25 cellular contexts compared by ENCODE assay signal in the genomic region with DNA sequence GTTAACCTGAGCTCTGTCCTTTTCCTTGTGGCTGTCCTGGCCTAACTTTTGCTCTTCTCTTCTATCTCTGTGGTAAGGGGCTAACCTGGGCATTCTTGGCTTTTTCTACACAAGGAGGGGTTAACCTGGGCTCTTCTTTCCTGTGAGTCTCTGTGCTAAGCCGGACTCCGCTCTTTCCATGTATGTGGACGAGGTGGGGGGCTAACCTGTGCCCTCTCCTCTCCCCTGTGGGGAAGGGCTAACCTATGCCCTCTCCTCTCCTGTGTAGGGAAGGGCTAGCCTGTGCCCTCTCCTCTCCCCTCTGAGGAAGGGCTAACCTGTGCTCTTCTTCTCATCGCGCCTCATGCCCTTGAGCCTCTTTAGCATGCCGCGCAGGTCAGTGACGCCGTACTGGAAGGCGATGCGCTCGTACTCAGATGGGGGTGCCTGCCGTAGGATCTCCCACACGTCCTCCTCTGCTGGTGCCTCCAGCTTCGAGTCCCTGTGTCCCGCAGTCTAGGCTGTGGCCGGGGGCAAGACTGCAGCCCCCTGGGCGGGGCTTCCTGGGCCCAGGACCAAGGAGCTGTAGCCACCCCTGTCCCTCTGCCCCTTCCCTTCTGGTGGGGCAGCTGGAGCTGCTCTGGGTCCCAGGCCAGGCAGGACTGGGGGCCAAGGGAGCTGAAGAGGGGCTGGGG. TPM values are rescaled to one million over a fixed set of nuclear protein-coding genes. Genes with fewer than 3 reads are reported as not detected.
A peak's percentile ranks its signal among the peaks of the same experiment; 100 is the strongest.
DNase-seq lines count a peak whose midpoint lies in the region; TF ChIP-seq lines count a peak whose summit lies in the region.
"Had no signal": no experiment of that assay in that cellular context is flagged by ENCODE, and none has a peak within 500 bp of the region (broad histone marks: within the 10 kb centered on the region; RNA-seq: fewer than 3 reads in every experiment).

No MANE protein-coding gene starts in this region.

- H3K4me1 ChIP-seq in H9 (ENCODE audit: insufficient read depth, low read length) (no peaks in the 10 kb centered on the region), endodermal cell (ENCODE audit: control insufficient read depth, insufficient read depth, low read length) (no peaks in the 10 kb centered on the region), neural progenitor cell (peaks cover 25% of the 10 kb centered on the region)
- H3K4me1 ChIP-seq: Caco-2 had no signal

- H3K4me3 ChIP-seq in endodermal cell (ENCODE audit: low read length) (no peak overlapping the region), neural progenitor cell (no peak overlapping the region)
- H3K4me3 ChIP-seq: GM12878, MG63, PC-9 had no signal

- no peak overlapping the region for H2BK12ac ChIP-seq in H9 (ENCODE audit: insufficient read length, low read depth, low read length)

- no peaks in the 10 kb centered on the region for H4K20me1 ChIP-seq in H9 (ENCODE audit: control insufficient read depth, insufficient read depth, insufficient read length)
- no peaks in the 10 kb centered on the region for H4K20me1 ChIP-seq in neural progenitor cell (ENCODE audit: low read depth)

- H2BK5ac ChIP-seq in H9 (ENCODE audit: insufficient read length, low read length), result no peak overlapping the region

- H2AFZ ChIP-seq in H9 (ENCODE audit: low read length) (no peak overlapping the region), neural progenitor cell (replicated peaks) (no peak overlapping the region)
- H2AFZ ChIP-seq: PC-9 had no signal

- no peaks in the 10 kb centered on the region for H3K79me1 ChIP-seq in H9 (ENCODE audit: insufficient read depth, low read depth, low read length, poor library complexity, severe bottlenecking)

- no peak overlapping the region for H3K14ac ChIP-seq in H9 (ENCODE audit: insufficient read depth, low read length)

- no peaks in the 10 kb centered on the region for H3K27me3 ChIP-seq in H9 (ENCODE audit: insufficient read depth, low read length)
- no peaks in the 10 kb centered on the region for H3K27me3 ChIP-seq in endodermal cell (ENCODE audit: control insufficient read depth, insufficient read depth, low read length, poor library complexity, severe bottlenecking)
- no peaks in the 10 kb centered on the region for H3K27me3 ChIP-seq in neural progenitor cell
- H3K27me3 ChIP-seq: MG63 had no signal

- H4K91ac ChIP-seq in H9 (ENCODE audit: insufficient read length, low read depth, low read length), result no peak overlapping the region

- H3K36me3 ChIP-seq in endodermal cell (ENCODE audit: control insufficient read depth, insufficient read depth, low read length) (no peaks in the 10 kb centered on the region), neural progenitor cell (no peaks in the 10 kb centered on the region)
- H3K36me3 ChIP-seq: MG63 had no signal

- intact Hi-C loops in CD14-positive monocyte (cut with micrococcal nuclease), result no loop called here

- H3K4ac ChIP-seq in H9 (ENCODE audit: low read depth, low read length), result no peak overlapping the region

- no peak overlapping the region for H3K4me3 Mint-ChIP-seq in CD14-positive monocyte
- no peak overlapping the region for H3K4me3 Mint-ChIP-seq in H9
- H3K4me3 Mint-ChIP-seq in endodermal cell, result no peak overlapping the region
- no peak overlapping the region for H3K4me3 Mint-ChIP-seq in neural progenitor cell
- H3K4me3 Mint-ChIP-seq: CD8-positive, alpha-beta T cell had no signal

- no peak overlapping the region for H4K5ac ChIP-seq in H9 (ENCODE audit: insufficient read length, low read depth, low read length)

- H2BK20ac ChIP-seq in H9 (ENCODE audit: low read depth, low read length, poor library complexity, severe bottlenecking), result no peak overlapping the region

- H2BK15ac ChIP-seq in H9 (ENCODE audit: low read depth, low read length), result no peak overlapping the region

- peak overlapping the region in 1 of 7 donors; percentile 13 for H3K27ac Mint-ChIP-seq in CD14-positive monocyte
- H3K27ac Mint-ChIP-seq in H9, result peak overlapping the region in 2 of 3 experiments; percentile 17 to 50; a peak in 3 of 7 replicates
- H3K27ac Mint-ChIP-seq in endodermal cell, result no peak overlapping the region
- no peak overlapping the region for H3K27ac Mint-ChIP-seq in neural progenitor cell
- H3K27ac Mint-ChIP-seq: CD8-positive, alpha-beta T cell had no signal

- H3K9me3 Mint-ChIP-seq in CD14-positive monocyte (peaks cover 0 to 2% (median 0%) of the 10 kb centered on the region in 7 donors), H9 (no peaks in the 10 kb centered on the region), endodermal cell (no peaks in the 10 kb centered on the region), neural progenitor cell (no peaks in the 10 kb centered on the region)
- H3K9me3 Mint-ChIP-seq: CD8-positive, alpha-beta T cell had no signal

- no peak overlapping the region for H3K56ac ChIP-seq in H9 (ENCODE audit: insufficient read length, low read depth, low read length)

- peaks cover 30% of the 10 kb centered on the region for H3F3A ChIP-seq in neural progenitor cell (ENCODE audit: low read depth)

- H3K23ac ChIP-seq in H9 (ENCODE audit: insufficient read length, low read depth, low read length), result no peak overlapping the region

- no peaks in the 10 kb centered on the region for H3K9me3 ChIP-seq in H9 (ENCODE audit: control insufficient read depth, low read depth, low read length)
- H3K9me3 ChIP-seq in endodermal cell (ENCODE audit: control insufficient read depth, low read length), result no peaks in the 10 kb centered on the region
- no peaks in the 10 kb centered on the region for H3K9me3 ChIP-seq in neural progenitor cell (ENCODE audit: low read depth)
- H3K9me3 ChIP-seq: Caco-2, MG63 had no signal

- no peaks in the 10 kb centered on the region for H3K79me2 ChIP-seq in H9 (ENCODE audit: insufficient read depth, low read length)
- H3K79me2 ChIP-seq in neural progenitor cell (ENCODE audit: low read depth), result no peaks in the 10 kb centered on the region

- no CpG with 5 or more reads among the region's 18 CpGs for WGBS in H9 (ENCODE audit: extremely low coverage, insufficient read length, low lambda C conversion rate)
- 89 to 92% methylated on average over 16 to 18 of the region's 18 CpGs for WGBS in endodermal cell (ENCODE audit: insufficient coverage in 1 of 2, insufficient read length in 1 of 2), 2 experiments

- H3K9ac ChIP-seq in H9 (ENCODE audit: extremely low read depth, insufficient read length, low read length) (no peak overlapping the region), endodermal cell (ENCODE audit: extremely low read depth, low read length, poor library complexity, severe bottlenecking) (no peak overlapping the region), neural progenitor cell (no peak overlapping the region)

- no peak overlapping the region for H3K18ac ChIP-seq in H9 (ENCODE audit: insufficient read length, low read depth, low read length)

- H3K4me2 ChIP-seq in H9 (ENCODE audit: insufficient read depth, insufficient read length, low read length) (no peak overlapping the region), neural progenitor cell (peak overlapping the region; percentile 64)
- H3K4me2 ChIP-seq: PC-9 had no signal

- H3T11ph ChIP-seq in H9 (ENCODE audit: low read length), result no peak overlapping the region

- H3K27me3 Mint-ChIP-seq in CD14-positive monocyte (ENCODE audit: low read depth in 3 of 3) (peaks cover 0 to 5% (median 3%) of the 10 kb centered on the region in 3 donors), H9 (ENCODE audit: low read depth) (peaks cover 2% of the 10 kb centered on the region; the same call in 1 of the 2 replicates), endodermal cell (ENCODE audit: insufficient read depth) (no peaks in the 10 kb centered on the region), neural progenitor cell (ENCODE audit: insufficient read depth, low read depth) (peaks cover 3% of the 10 kb centered on the region)

- DNase-seq in CD14-positive monocyte (ENCODE audit: low spot score) (peak; percentile 39), H9 (no peak), endodermal cell (peak; percentile 41), neural progenitor cell (ENCODE audit: low spot score) (no peak), NCI-H1048 (lab: John Stamatoyannopoulos, UW) (no peak), hypothalamus (lab: John Stamatoyannopoulos, UW) (no peak), GM10266 (ENCODE audit: extremely low spot score) (no peak), glomerular visceral epithelial cell (ENCODE audit: extremely low spot score) (no peak)
- DNase-seq: C1 segment of cervical spinal cord; Caco-2; CD8-positive, alpha-beta T cell; GOT3; HCEC 1CT; KG1; MG63; NCI-H1417; NCI-H1694; NCI-H2171 treated with DMSO at 0.1 percent for 48 hours; NCI-H524; NCI-H774; SHP77 treated with DMSO at 0.1 percent for 48 hours had no signal

- no peak overlapping the region for H2AK5ac ChIP-seq in H9 (ENCODE audit: insufficient read length, low read length)

- H3K23me2 ChIP-seq in H9 (ENCODE audit: insufficient read length, low read depth, low read length, poor library complexity, severe bottlenecking), result no peaks in the 10 kb centered on the region

- TF ChIP-seq CTCF in CD14-positive monocyte (IDR thresholded peaks at IDR 0.05) (no peak), H9 (conservative IDR thresholded peaks at IDR 0.05) (no peak), endodermal cell (conservative IDR thresholded peaks at IDR 0.05) (no peak), neural progenitor cell (IDR thresholded peaks at IDR 0.05) (no peak), GM10266 (IDR thresholded peaks at IDR 0.05; ENCODE audit: control insufficient read depth, insufficient read depth, low read depth, missing control alignments) (no peak)

- H2BK120ac ChIP-seq in H9 (ENCODE audit: low read depth, low read length, poor library complexity, severe bottlenecking), result no peak overlapping the region

- H3K36me3 Mint-ChIP-seq in CD14-positive monocyte, result peaks cover 27 to 57% of the 10 kb centered on the region in 2 donors
- no peaks in the 10 kb centered on the region for H3K36me3 Mint-ChIP-seq in H9 (ENCODE audit: insufficient read depth in 1 of 3, low read depth in 3 of 3)
- no peaks in the 10 kb centered on the region for H3K36me3 Mint-ChIP-seq in endodermal cell (ENCODE audit: low read depth)
- no peaks in the 10 kb centered on the region for H3K36me3 Mint-ChIP-seq in neural progenitor cell
- H3K36me3 Mint-ChIP-seq: CD8-positive, alpha-beta T cell had no signal

- peaks cover 3% of the 10 kb centered on the region for H3K4me1 Mint-ChIP-seq in CD14-positive monocyte
- peaks cover 7 to 11% of the 10 kb centered on the region in 2 experiments for H3K4me1 Mint-ChIP-seq in H9
- peaks cover 8% of the 10 kb centered on the region for H3K4me1 Mint-ChIP-seq in endodermal cell
- H3K4me1 Mint-ChIP-seq in neural progenitor cell, result peaks cover 15% of the 10 kb centered on the region

- H3K27ac ChIP-seq in H9 (ENCODE audit: insufficient read length, low read depth, low read length) (no peak overlapping the region), endodermal cell (ENCODE audit: low read depth, low read length) (no peak overlapping the region), neural progenitor cell (peak overlapping the region; percentile 67)
- H3K27ac ChIP-seq: PC-9 had no signal

- no peak overlapping the region for H4K8ac ChIP-seq in H9 (replicated peaks; ENCODE audit: insufficient read length, low read depth, low read length)

RNA-seq across cellular contexts. Expression of a gene that starts 6.5 kb away (rescaled TPM):
- under 1 TPM in 1 of 2 donors, not detected in 1; 0.03 TPM for polyA plus RNA-seq in CD14-positive monocyte
- not detected in 2 replicates for total RNA-seq in H9 (2021)
- under 1 TPM in 1 of 2 donors, not detected in 1; 0.07 TPM for total RNA-seq in endodermal cell
- not detected for polyA plus RNA-seq in endodermal cell (2013, experiment 1 of 2)
- not detected for polyA plus RNA-seq in endodermal cell (2013, experiment 2 of 2)
- total RNA-seq in neural progenitor cell (ENCODE audit: low replicate concordance), result 0.06 and 0.12 TPM in 2 replicates
- total RNA-seq: A673; Caco-2; CD8-positive, alpha-beta T cell; GM12878; PC-9; RPMI7951 had no signal

RNA-seq across cellular contexts. Expression of a gene that starts 32.3 kb away (rescaled TPM):
- 100 to 1,000 TPM; 156 to 223 TPM for polyA plus RNA-seq in CD14-positive monocyte
- total RNA-seq in H9 (2021), result not detected in 2 replicates
- not detected for total RNA-seq in endodermal cell
- polyA plus RNA-seq in endodermal cell (2013, experiment 1 of 2), result not detected
- 0.25 TPM for polyA plus RNA-seq in endodermal cell (2013, experiment 2 of 2)
- not detected in 2 replicates for total RNA-seq in neural progenitor cell (ENCODE audit: low replicate concordance)
- total RNA-seq: A673, Caco-2, PC-9, RPMI7951 had no signal

Comparison
In these comparisons a context has a peak if more than half of its experiments do, and no peak if none do; other contexts are left out.
1. DNase-seq: peak in CD14-positive monocyte (single experiment) and endodermal cell (single experiment); none in H9 (single experiment), neural progenitor cell (single experiment), NCI-H1048 (single experiment), hypothalamus (0 of 51), GM10266 (single experiment) and glomerular visceral epithelial cell (single experiment).
2. H3K27ac Mint-ChIP-seq: peak in H9 (2 of 3); none in endodermal cell (single experiment) and neural progenitor cell (single experiment).